19 cellular contexts compared by ENCODE assay signal in the genomic region with DNA sequence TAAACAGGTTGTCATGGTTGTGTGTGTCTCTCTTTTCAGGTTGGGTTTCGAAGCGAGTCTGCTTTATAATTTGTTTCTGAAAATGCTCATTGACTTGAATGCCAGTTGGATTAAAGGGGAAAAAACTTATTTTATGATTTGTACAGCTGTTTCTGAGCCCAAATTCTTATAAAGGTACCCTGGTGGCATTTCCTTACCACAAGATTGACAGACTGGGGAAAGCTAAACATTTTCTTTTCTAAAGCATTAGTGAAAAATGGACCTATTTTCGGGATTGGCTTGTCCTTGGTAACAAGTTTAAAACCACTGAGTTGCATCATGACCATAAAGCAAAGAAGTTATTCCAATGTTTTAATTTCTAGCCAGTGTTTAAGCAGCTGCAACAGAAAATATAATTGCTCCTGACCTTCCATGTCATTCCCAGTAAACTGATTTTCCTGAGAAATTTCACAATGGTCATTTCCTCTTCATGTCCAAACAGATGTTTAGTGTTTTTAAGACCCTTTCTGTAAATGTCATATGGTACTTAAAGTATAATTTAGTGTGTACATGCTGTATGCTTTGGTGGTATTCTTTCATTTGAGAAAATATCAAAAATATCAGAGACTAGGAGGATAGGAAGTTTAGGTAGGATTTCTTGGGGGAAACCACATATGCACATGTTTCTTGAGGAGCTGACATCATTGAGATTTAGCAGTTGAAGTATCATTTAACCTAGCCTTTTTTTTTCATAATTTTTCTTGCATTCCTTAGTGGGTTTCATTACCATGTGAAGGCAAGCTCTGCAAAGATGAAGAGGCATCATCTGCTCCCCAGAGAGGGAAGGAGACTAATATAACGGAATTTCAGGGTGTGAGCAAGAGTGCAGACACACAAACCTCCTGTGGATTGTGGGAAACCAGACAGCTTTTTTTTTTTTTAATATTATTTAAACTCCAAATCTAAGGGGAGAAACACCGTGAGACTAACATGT.
DNase-seq lines count a peak whose midpoint lies in the region; ATAC-seq and TF ChIP-seq lines count a peak whose summit lies in the region.
"Had no signal": no experiment of that assay in that cellular context is flagged by ENCODE, and none has a peak within 500 bp of the region (broad histone marks: within the 10 kb centered on the region; RNA-seq: fewer than 3 reads in every experiment).

No MANE protein-coding gene starts in this region.

- TF ChIP-seq POLR2A in IMR-90 (IDR thresholded peaks at IDR 0.05; ENCODE audit: low read depth, low read length), result no peak

- dilution Hi-C loops in IMR-90 (cut with HindIII; ENCODE audit: low sequenced_read_pairs, unreplicated experiment), result no loop called here

- in situ Hi-C loops in IMR-90 (cut with MboI; ENCODE audit: low sequenced_read_pairs), result no loop called here
- in situ Hi-C loops in KBM-7 (cut with MboI; ENCODE audit: low pct_unique_long_range_greater_than_20kb, low sequenced_read_pairs), result no loop called here

- H3K36me3 Mint-ChIP-seq in osteocyte (ENCODE audit: unreplicated experiment), result no peaks in the 10 kb centered on the region
- no peaks in the 10 kb centered on the region for H3K36me3 Mint-ChIP-seq in nephron progenitor cell (ENCODE audit: low read depth)

- TF ChIP-seq CTCF in IMR-90 (conservative IDR thresholded peaks at IDR 0.05; ENCODE audit: low read depth, low read length), result no peak
- no peak for TF ChIP-seq CTCF in osteocyte (IDR thresholded peaks at IDR 0.05)
- TF ChIP-seq CTCF in ascending aorta (IDR thresholded peaks at IDR 0.05), result no peak
- no peak for TF ChIP-seq CTCF in nephron progenitor cell (IDR thresholded peaks at IDR 0.05)

- peak overlapping the region; percentile 19 for H3K4me3 Mint-ChIP-seq in osteocyte (ENCODE audit: unreplicated experiment)
- no peak overlapping the region for H3K4me3 Mint-ChIP-seq in nephron progenitor cell

- 0 out of 2 replicates have a peak, but pooled peaks cover 3% of the 10 kb centered on the region for H3K9me1 ChIP-seq in IMR-90 (ENCODE audit: insufficient read depth, low read length)

- DNase-seq in EH (ENCODE audit: low read depth) (peak; percentile 76), IMR-90 (peak; percentile 76), epidermal melanocyte (ENCODE audit: insufficient read length, low spot score) (peak; percentile 21), osteocyte (ENCODE audit: extremely low spot score, unreplicated experiment) (no peak), KBM-7 (no peak), ascending aorta (ENCODE audit: low spot score in 2 of 2) (no peak), nephron progenitor cell (no peak)
- DNase-seq in activated naive CD4-positive, alpha-beta T cell treated with Interleukin-2 at 50 U/mL for 16 hours, result no peak
- DNase-seq: activated CD4-positive, CD25-positive, alpha-beta regulatory T cell treated with anti-CD3 and anti-CD28 coated beads, Interleukin-2, amount 50 U/mL, for 72 hours; activated gamma-delta T cell; cortex of kidney; KG1; NCI-H1436; NCI-H226; occipital lobe; SIG-M5; thyroid gland had no signal

- no peak overlapping the region for H3K9ac ChIP-seq in IMR-90 (ENCODE audit: low read depth, low read length)

- no peak for ATAC-seq in IMR-90 (ENCODE audit: low read depth)
- ATAC-seq: esophagus mucosa had no signal

- H3K27ac Mint-ChIP-seq in osteocyte (ENCODE audit: unreplicated experiment), result peak overlapping the region; percentile 89
- H3K27ac Mint-ChIP-seq in nephron progenitor cell, result no peak overlapping the region

- H2AK9ac ChIP-seq in IMR-90 (replicated peaks; ENCODE audit: low read depth, low read length, poor library complexity), result no peak overlapping the region

- peak overlapping the region; percentile 87 for H2BK15ac ChIP-seq in IMR-90 (ENCODE audit: low read depth, low read length)

- H3K36me3 ChIP-seq in IMR-90 (ENCODE audit: control insufficient read depth, insufficient read depth, low read length) (no peaks in the 10 kb centered on the region), ascending aorta (no peaks in the 10 kb centered on the region)
- H3K36me3 ChIP-seq: thyroid gland had no signal

- peak overlapping the region; percentile 100 for H2BK5ac ChIP-seq in IMR-90 (ENCODE audit: low read depth, low read length, poor library complexity, severe bottlenecking)

- H3K18ac ChIP-seq in IMR-90 (ENCODE audit: low read depth, low read length), result peak overlapping the region; percentile 95

- no peaks in the 10 kb centered on the region for H3K27me3 Mint-ChIP-seq in osteocyte (ENCODE audit: unreplicated experiment)
- H3K27me3 Mint-ChIP-seq in nephron progenitor cell (ENCODE audit: low read depth, poor library complexity), result no peaks in the 10 kb centered on the region

- no peaks in the 10 kb centered on the region for H4K20me1 ChIP-seq in IMR-90 (ENCODE audit: insufficient read depth, low read length)

- H4K8ac ChIP-seq in IMR-90 (ENCODE audit: low read depth in 2 of 2, low read length in 2 of 2), result peak overlapping the region; percentile 80 to 90

- H3K9me3 ChIP-seq in IMR-90 (ENCODE audit: control insufficient read depth, insufficient read depth, low read length), result no peaks in the 10 kb centered on the region
- H3K9me3 ChIP-seq in ascending aorta, result no peaks in the 10 kb centered on the region
- H3K9me3 ChIP-seq: thyroid gland had no signal

- peak overlapping the region; percentile 94 for H3K14ac ChIP-seq in IMR-90 (replicated peaks; ENCODE audit: low read depth, low read length)

- H3K4me1 ChIP-seq in IMR-90 (ENCODE audit: control insufficient read depth, insufficient read depth, low read length) (peaks cover 10% of the 10 kb centered on the region), ascending aorta (no peaks in the 10 kb centered on the region)
- H3K4me1 ChIP-seq: thyroid gland had no signal

- H2AFZ ChIP-seq in IMR-90 (replicated peaks; ENCODE audit: low read length, poor library complexity), result no peak overlapping the region
- H2AFZ ChIP-seq: hepatocyte had no signal

- peak overlapping the region; percentile 95 for H3K4ac ChIP-seq in IMR-90 (ENCODE audit: low read depth, low read length)

- H3K56ac ChIP-seq in IMR-90 (ENCODE audit: extremely low read depth, insufficient read depth, low read length), result peak overlapping the region; percentile 91

- WGBS in IMR-90 (ENCODE audit: extremely low coverage in 2 of 2, insufficient read length in 1 of 2), 2 experiments, result no CpG with 5 or more reads among the region's 5 CpGs

- H3K27me3 ChIP-seq in IMR-90 (ENCODE audit: control insufficient read depth, insufficient read depth, low read length), result no peaks in the 10 kb centered on the region
- H3K27me3 ChIP-seq in ascending aorta, result no peaks in the 10 kb centered on the region
- H3K27me3 ChIP-seq: hepatocyte, thyroid gland had no signal

- H3K4me2 ChIP-seq in IMR-90 (ENCODE audit: low read depth, low read length), result no peak overlapping the region
- H3K4me2 ChIP-seq: hepatocyte had no signal

- peak overlapping the region; percentile 96 for H2BK120ac ChIP-seq in IMR-90 (ENCODE audit: low read depth, low read length)

- TF ChIP-seq RAD21 in IMR-90 (IDR thresholded peaks at IDR 0.05; ENCODE audit: low read length), result no peak

- H4K5ac ChIP-seq in IMR-90 (ENCODE audit: low read depth, low read length), result peak overlapping the region; percentile 86; the same call in 1 of the 2 replicates

- H3K4me1 Mint-ChIP-seq in osteocyte (ENCODE audit: unreplicated experiment) (peaks cover 66% of the 10 kb centered on the region), nephron progenitor cell (no peaks in the 10 kb centered on the region)

- BruUV-seq in IMR-90 (replicated peaks; lab: Mats Ljungman, UMichigan), result no TSS peak

- peaks cover 0 to 3% of the 10 kb centered on the region in 2 experiments; a peak in 2 of 4 replicates for H3K79me1 ChIP-seq in IMR-90 (ENCODE audit: low read depth in 1 of 2, low read length in 2 of 2)

- CTCF ChIA-PET in IMR-90 (lab: Yijun Ruan, JAX), result interaction anchor here (0.9 kb wide), 1 partner anchor 662 kb away, joined by 5 read pairs; no protein-coding TSS in a partner anchor

- peak overlapping the region; percentile 61; the same call in 1 of the 2 replicates for H2AK5ac ChIP-seq in IMR-90 (ENCODE audit: low read depth, low read length)

- peak overlapping the region; percentile 87 for H4K91ac ChIP-seq in IMR-90 (ENCODE audit: insufficient read depth, low read depth, low read length)

- H3K9me3 Mint-ChIP-seq in osteocyte (ENCODE audit: unreplicated experiment), result peaks cover 3% of the 10 kb centered on the region
- H3K9me3 Mint-ChIP-seq in nephron progenitor cell, result no peaks in the 10 kb centered on the region

- intact Hi-C loops in IMR-90 (cut with micrococcal nuclease), result loop anchor here (10.0 kb wide), 1 partner anchor 872 kb away; no protein-coding TSS in a partner anchor
- intact Hi-C loops in ascending aorta (cut with DNase I), result no loop called here

- POLR2A ChIA-PET in IMR-90 (lab: Charles Lee; ENCODE audit: unreplicated experiment), result no interaction called here

- peak overlapping the region; percentile 96 for H2BK20ac ChIP-seq in IMR-90 (ENCODE audit: low read depth, low read length)

- no peak overlapping the region for H3K4me3 ChIP-seq in IMR-90 (ENCODE audit: insufficient read depth, low read depth, low read length)
- no peak overlapping the region for H3K4me3 ChIP-seq in ascending aorta
- H3K4me3 ChIP-seq: hepatocyte, thyroid gland had no signal

- peak overlapping the region; percentile 67; the same call in 1 of the 2 replicates for H3K23ac ChIP-seq in IMR-90 (ENCODE audit: low read depth, low read length)

- peak overlapping the region; percentile 76 for H3K27ac ChIP-seq in IMR-90 (ENCODE audit: insufficient read depth, low read length)
- no peak overlapping the region for H3K27ac ChIP-seq in ascending aorta
- H3K27ac ChIP-seq: hepatocyte, thyroid gland had no signal

TF ChIP-seq in IMR-90, 13 proteins besides CTCF, POLR2A, EP300 and RAD21:
- TF ChIP-seq CEBPB (IDR thresholded peaks at IDR 0.05; ENCODE audit: low read depth, low read length) (peak; percentile 19; the same call in 1 of the 2 replicates), RCOR1 (IDR thresholded peaks at IDR 0.05; ENCODE audit: insufficient replicate concordance, low read length) (no peak), RFX5 (IDR thresholded peaks at IDR 0.05; ENCODE audit: low read depth, low read length) (no peak)

Comparison
In these comparisons a context has a peak if more than half of its experiments do, and no peak if none do; other contexts are left out.
1. DNase-seq: peak in EH (single experiment), IMR-90 (single experiment) and epidermal melanocyte (single experiment); none in osteocyte (single experiment), KBM-7 (single experiment), ascending aorta (0 of 2), activated naive CD4-positive, alpha-beta T cell treated with Interleukin-2 at 50 U/mL for 16 hours (single experiment) and nephron progenitor cell (single experiment).